17 cellular contexts compared by ENCODE assay signal in the genomic region with DNA sequence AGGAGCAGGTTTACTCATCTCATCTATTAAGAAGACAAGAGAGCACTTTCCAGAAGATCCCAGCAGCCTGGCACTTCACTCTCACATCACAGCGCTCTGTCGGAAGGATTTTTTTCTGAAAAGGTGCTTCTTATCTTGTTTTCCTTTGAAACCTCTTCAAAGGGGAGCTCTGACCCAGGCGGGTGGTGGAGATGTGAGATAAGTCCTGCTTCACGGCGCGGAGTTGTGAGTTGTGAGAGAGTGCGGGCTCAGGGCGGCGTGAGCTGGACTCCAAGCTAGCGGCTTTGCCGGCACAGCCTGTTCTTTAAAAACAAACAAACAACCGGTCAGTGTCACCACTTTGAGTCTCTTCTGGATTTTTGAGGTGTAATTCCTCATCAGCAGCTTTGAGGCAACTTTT.
"Had no signal": no experiment of that assay in that cellular context is flagged by ENCODE, and none has a peak within 500 bp of the region (broad histone marks: within the 10 kb centered on the region; RNA-seq: fewer than 3 reads in every experiment).

No MANE protein-coding gene starts in this region.

- H3K36me3 ChIP-seq: left ventricle myocardium inferior, lower lobe of right lung, spleen, stomach had no signal

- H3K27me3 ChIP-seq: foreskin keratinocyte, spleen, stomach had no signal

- H3K9me3 ChIP-seq: left ventricle myocardium inferior, lower lobe of right lung, stomach had no signal

- DNase-seq: erythroblast; foreskin keratinocyte; kidney; left cardiac atrium; left ventricle myocardium inferior; lower lobe of right lung; midbrain; spleen; stimulated activated CD4-positive, alpha-beta T cell treated with anti-CD3 and anti-CD28 coated beads, Interleukin-15, amount 100 ng/mL, for 24 hours; stimulated activated CD4-positive, alpha-beta T cell treated with anti-CD3 and anti-CD28 coated beads, Interleukin-1b, Interleukin-23, amount 100 ng/mL, for 48 hours; stimulated activated naive CD4-positive, alpha-beta T cell; stomach; substantia nigra had no signal

- H3K4me3 Mint-ChIP-seq: dendritic cell treated with granulocyte-macrophage colony-stimulating factor and Interleukin-4, amounts not matched to agents 40 ng/mL and 50 ng/mL, for 4 days; memory B cell; natural killer cell treated with Interleukin-12 subunit alpha and Interleukin-12 subunit beta and Interleukin-15 and Interleukin-18, amount 100 ng/mL, for 72 hours; type B pancreatic cell had no signal

- H3K4me1 Mint-ChIP-seq: memory B cell had no signal

- H3K27me3 Mint-ChIP-seq: dendritic cell treated with granulocyte-macrophage colony-stimulating factor and Interleukin-4, amounts not matched to agents 40 ng/mL and 50 ng/mL, for 4 days; memory B cell; natural killer cell treated with Interleukin-12 subunit alpha and Interleukin-12 subunit beta and Interleukin-15 and Interleukin-18, amount 100 ng/mL, for 72 hours had no signal

- H3K27ac ChIP-seq: foreskin keratinocyte, left ventricle myocardium inferior, lower lobe of right lung, spleen, stomach had no signal

- H3K4me1 ChIP-seq: foreskin keratinocyte, lower lobe of right lung, spleen, stomach had no signal

- H3K36me3 Mint-ChIP-seq: memory B cell; natural killer cell treated with Interleukin-12 subunit alpha and Interleukin-12 subunit beta and Interleukin-15 and Interleukin-18, amount 100 ng/mL, for 72 hours had no signal

- H3K4me3 ChIP-seq: left ventricle myocardium inferior, lower lobe of right lung, spleen, stomach had no signal

- H3K27ac Mint-ChIP-seq: dendritic cell treated with granulocyte-macrophage colony-stimulating factor and Interleukin-4, amounts not matched to agents 40 ng/mL and 50 ng/mL, for 4 days; memory B cell; natural killer cell treated with Interleukin-12 subunit alpha and Interleukin-12 subunit beta and Interleukin-15 and Interleukin-18, amount 100 ng/mL, for 72 hours; type B pancreatic cell had no signal
